In the genomic region with DNA sequence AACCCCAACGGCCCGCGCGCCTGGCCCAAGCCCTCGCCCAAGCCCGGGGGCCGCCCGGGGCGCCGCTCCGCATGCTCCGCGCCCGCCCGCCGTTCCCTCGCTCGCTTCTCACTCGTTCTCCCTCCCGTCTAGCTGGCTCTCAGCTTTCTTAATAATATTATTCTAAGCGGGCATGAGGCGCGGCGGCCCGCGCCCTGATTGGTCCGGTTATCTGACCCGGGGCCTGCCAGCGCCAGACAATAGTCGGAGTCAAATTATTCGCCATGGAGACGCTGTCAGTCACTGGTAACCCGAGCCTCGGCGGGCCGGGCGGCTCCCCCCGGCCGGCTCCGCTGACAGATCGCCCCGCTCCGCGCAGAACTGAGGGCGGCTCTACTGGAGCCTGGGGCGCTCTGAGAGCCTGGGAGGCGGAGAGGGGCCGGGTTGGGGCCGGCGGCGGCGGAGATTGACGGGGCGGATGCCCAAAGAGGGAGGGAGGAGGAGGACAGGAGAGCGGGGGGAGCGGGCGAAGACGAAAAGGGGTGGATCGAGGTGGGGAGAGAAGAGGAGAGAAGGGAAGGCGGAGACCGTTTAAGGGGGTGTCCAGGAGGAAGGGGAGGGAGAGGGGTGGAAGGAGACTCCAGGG, we compare ENCODE assay signal across 8 cellular contexts. TPM values are rescaled to one million over a fixed set of nuclear protein-coding genes. Genes with fewer than 3 reads are reported as not detected.
DNase-seq lines count a peak whose midpoint lies in the region; ATAC-seq and TF ChIP-seq lines count a peak whose summit lies in the region.

TSS of gene SIX2 (minus strand) at position 150 of the 625 bp plus-strand sequence. CDS start 342 bp downstream, outside the sequence.

- H3K4me1 ChIP-seq in subcutaneous abdominal adipose tissue (ENCODE audit: control insufficient read depth in 5 of 5, insufficient read depth in 5 of 5, low read length in 5 of 5) = peaks cover 7 to 85% (median 62%) of the 10 kb centered on the region in 5 donors

- peaks cover 13 to 66% (median 38%) of the 10 kb centered on the region in 5 donors for H3K27me3 ChIP-seq in subcutaneous abdominal adipose tissue (ENCODE audit: control insufficient read depth in 5 of 5, insufficient read depth in 4 of 5, low read length in 5 of 5)

- no peak for TF ChIP-seq CTCF in lower leg skin (IDR thresholded peaks at IDR 0.05)

- peaks cover 72 to 92% of the 10 kb centered on the region in 2 donors for H3K27me3 Mint-ChIP-seq in effector memory CD8-positive, alpha-beta T cell

- H3K9me3 Mint-ChIP-seq in effector memory CD8-positive, alpha-beta T cell = no peaks in the 10 kb centered on the region

- 1 to 2% methylated on average over 55 to 61 of the region's 61 CpGs for WGBS in lower leg skin, 2 donors

- H3K27ac ChIP-seq in subcutaneous abdominal adipose tissue (ENCODE audit: low read depth, low read length) = peak within 1 kb of the TSS; percentile 74

- peak within 1 kb of the TSS in 4 of 5 donors; percentile 58 to 86 (median 68) for H3K9ac ChIP-seq in subcutaneous abdominal adipose tissue (ENCODE audit: low read length in 5 of 5)

- ATAC-seq in effector memory CD8-positive, alpha-beta T cell (replicated peaks) = no peak
- ATAC-seq in GM18858 (IDR thresholded peaks at IDR 0.05; ENCODE audit: unreplicated experiment) (no peak), GM18520 (IDR thresholded peaks at IDR 0.05; ENCODE audit: unreplicated experiment) (no peak)

- TF ChIP-seq POLR2A in lower leg skin (IDR thresholded peaks at IDR 0.05) = no peak

- intact Hi-C loops in lower leg skin (cut with DNase I; ENCODE audit: low total_unique reads) = no loop called here

- peak within 1 kb of the TSS; percentile 79 to 80 for H3K4me3 Mint-ChIP-seq in effector memory CD8-positive, alpha-beta T cell

- no peaks in the 10 kb centered on the region for H3K9me3 ChIP-seq in subcutaneous abdominal adipose tissue (ENCODE audit: control insufficient read depth in 5 of 5, low read length in 5 of 5)

- peaks cover 0 to 11% (median 5%) of the 10 kb centered on the region in 5 donors for H3K36me3 ChIP-seq in subcutaneous abdominal adipose tissue (ENCODE audit: control insufficient read depth in 5 of 5, insufficient read depth in 5 of 5, low read length in 5 of 5)

- H3K27ac Mint-ChIP-seq in effector memory CD8-positive, alpha-beta T cell = no peak within 1 kb of the TSS

- peaks cover 15 to 18% of the 10 kb centered on the region in 2 donors for H3K4me1 Mint-ChIP-seq in effector memory CD8-positive, alpha-beta T cell (ENCODE audit: low read depth in 2 of 2)

- H3K4me3 ChIP-seq in Jurkat, Clone E6-1 (ENCODE audit: low read length) = peak within 1 kb of the TSS; percentile 27
- peak within 1 kb of the TSS; percentile 19 for H3K4me3 ChIP-seq in lower leg skin (ENCODE audit: low read depth, poor library complexity, severe bottlenecking)
- peak within 1 kb of the TSS; percentile 67 to 84 (median 76) for H3K4me3 ChIP-seq in subcutaneous abdominal adipose tissue (ENCODE audit: low read depth in 1 of 5, low read length in 5 of 5)

- no peaks in the 10 kb centered on the region for H3K36me3 Mint-ChIP-seq in effector memory CD8-positive, alpha-beta T cell (ENCODE audit: insufficient read depth)

- peak; percentile 96 for DNase-seq in DMS153 (lab: John Stamatoyannopoulos, UW)
- no peak for DNase-seq in Jurkat, Clone E6-1 (ENCODE audit: low read depth, low spot score)
- peak; percentile 99 for DNase-seq in RPMI7951 (ENCODE audit: low read depth)
- no peak for DNase-seq in effector memory CD8-positive, alpha-beta T cell
- peak; percentile 91 to 96 for DNase-seq in lower leg skin (ENCODE audit: low spot score in 2 of 2)

RNA-seq across cellular contexts. Expression of gene SIX2, which starts in this region (rescaled TPM):
- polyA plus RNA-seq in Jurkat, Clone E6-1 (2012; ENCODE audit: insufficient read depth, insufficient read length) = not detected
- total RNA-seq in RPMI7951 (2014; rRNA removed; shearing (Covaris generic)) = 0.78 and 1.4 TPM in 2 replicates
- total RNA-seq in lower leg skin = under 1 TPM in 1 of 4 donors, not detected in 3; 0.58 TPM

Comparison
In these comparisons a context has a peak if more than half of its experiments do, and no peak if none do; other contexts are left out.
1. Peak in DNase-seq and H3K4me3 ChIP-seq in lower leg skin; RNA of the gene not detected or under 1 TPM.
2. DNase-seq: peak in DMS153 (single experiment) and RPMI7951 (single experiment); none in Jurkat, Clone E6-1 (single experiment) and effector memory CD8-positive, alpha-beta T cell (0 of 3).
3. H3K4me3 ChIP-seq: peak in every context shown above with its lines; median percentile 76 in subcutaneous abdominal adipose tissue; 27 in Jurkat, Clone E6-1; 19 in lower leg skin.